In genomic region chr16:85894266-85894665, GRCh38 we compare ENCODE assay signal across 2 cellular contexts.
TF ChIP-seq lines count a peak whose summit lies in the region.

No MANE protein-coding gene starts in this region.

TF ChIP-seq in GM23338, 12 proteins besides CTCF, POLR2A, EP300 and RAD21 (continued from another document):
- TF ChIP-seq REST (IDR thresholded peaks at IDR 0.05; ENCODE audit: unreplicated experiment), result no peak
- no peak for TF ChIP-seq JUNB (IDR thresholded peaks at IDR 0.05; ENCODE audit: unreplicated experiment)
- no peak for TF ChIP-seq ZNF462 (CRISPR knock-in tag; IDR thresholded peaks at IDR 0.05)
- no peak for TF ChIP-seq POLR2AphosphoS5 (IDR thresholded peaks at IDR 0.05; ENCODE audit: low read depth)
- no peak for TF ChIP-seq EZH2 (IDR thresholded peaks at IDR 0.05; ENCODE audit: low read depth, unreplicated experiment)
- TF ChIP-seq ETS1 (IDR thresholded peaks at IDR 0.05), result no peak
- no peak for TF ChIP-seq ZNF114 (CRISPR knock-in tag; IDR thresholded peaks at IDR 0.05)
- no peak for TF ChIP-seq STAT1 (IDR thresholded peaks at IDR 0.05; ENCODE audit: unreplicated experiment)
- no peak for TF ChIP-seq ZNF331 (CRISPR knock-in tag; IDR thresholded peaks at IDR 0.05; ENCODE audit: low read depth)
- TF ChIP-seq NANOG (IDR thresholded peaks at IDR 0.05; ENCODE audit: borderline replicate concordance), result no peak
- no peak for TF ChIP-seq EZH2phosphoT487 (IDR thresholded peaks at IDR 0.05; ENCODE audit: unreplicated experiment)

TF ChIP-seq in WTC11, 78 proteins besides CTCF, POLR2A, EP300 and RAD21 (continued from another document):
- TF ChIP-seq GRHL2 (CRISPR knock-in tag; IDR thresholded peaks at IDR 0.05; ENCODE audit: insufficient replicate concordance, severe bottlenecking), result no peak
- no peak for TF ChIP-seq ELF4 (CRISPR knock-in tag; IDR thresholded peaks at IDR 0.05; ENCODE audit: low read depth)
- no peak for TF ChIP-seq ZNF396 (CRISPR knock-in tag; IDR thresholded peaks at IDR 0.05; ENCODE audit: borderline replicate concordance)
- TF ChIP-seq TEAD1 (CRISPR knock-in tag; IDR thresholded peaks at IDR 0.05), result no peak
- no peak for TF ChIP-seq SOX15 (CRISPR knock-in tag; IDR thresholded peaks at IDR 0.05)
- TF ChIP-seq GTF2I (CRISPR knock-in tag; conservative IDR thresholded peaks at IDR 0.05), result no peak
